23 cellular contexts compared by ENCODE assay signal in the genomic region with DNA sequence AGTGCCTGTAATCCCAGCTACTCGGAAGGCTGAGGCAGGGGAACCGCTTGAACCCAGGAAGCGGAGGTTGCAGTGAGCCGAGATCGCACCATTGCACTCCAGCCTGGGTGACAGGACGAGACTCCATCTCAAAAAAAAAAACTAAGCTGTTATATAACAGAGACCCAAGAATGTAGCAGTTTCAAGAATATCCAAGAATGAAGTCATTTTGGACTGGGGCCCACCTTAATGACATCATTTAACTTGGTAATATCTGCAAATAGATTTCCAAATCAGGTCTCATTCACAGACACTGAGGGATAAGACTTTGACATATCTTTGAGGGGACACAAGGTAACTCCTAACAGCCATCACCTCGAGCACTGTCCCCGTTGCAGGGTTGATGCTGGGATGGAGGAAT. TPM values are rescaled to one million over a fixed set of nuclear protein-coding genes. Genes with fewer than 3 reads are reported as not detected.
DNase-seq lines count a peak whose midpoint lies in the region; ATAC-seq and TF ChIP-seq lines count a peak whose summit lies in the region.
"Had no signal": no experiment of that assay in that cellular context is flagged by ENCODE, and none has a peak within 500 bp of the region (broad histone marks: within the 10 kb centered on the region; RNA-seq: fewer than 3 reads in every experiment).

No MANE protein-coding gene starts in this region.

- H3K9me3 ChIP-seq in osteoblast (ENCODE audit: low read depth, low read length), result no peaks in the 10 kb centered on the region
- no peaks in the 10 kb centered on the region for H3K9me3 ChIP-seq in Karpas-422 (ENCODE audit: low read length)
- H3K9me3 ChIP-seq: breast epithelium, gastrocnemius medialis, neutrophil, psoas muscle had no signal

- peaks cover 6% of the 10 kb centered on the region for H3K79me2 ChIP-seq in osteoblast (ENCODE audit: insufficient read depth, low read length)
- H3K79me2 ChIP-seq in Karpas-422 (ENCODE audit: low read length), result no peaks in the 10 kb centered on the region

- H3K4me3 ChIP-seq in osteoblast (ENCODE audit: insufficient read depth, low read length), result no peak overlapping the region
- H3K4me3 ChIP-seq in Karpas-422 (ENCODE audit: low read length), result no peak overlapping the region
- H3K4me3 ChIP-seq: breast epithelium, gastrocnemius medialis, lung, psoas muscle, SK-N-MC, skin epidermis had no signal

- DNase-seq in AG20443 (ENCODE audit: low spot score) (peak; percentile 56), M059J (ENCODE audit: low read depth) (peak; percentile 60), osteoblast (ENCODE audit: insufficient read length, low spot score, missing footprints) (peak; percentile 52), Karpas-422 (no peak), KG1 (lab: John Stamatoyannopoulos, UW) (no peak)
- DNase-seq in stimulated activated naive CD8-positive, alpha-beta T cell treated with anti-CD3 and anti-CD28 coated beads, Interleukin-15, amount 100 ng/mL, for 72 hours, result no peak
- DNase-seq in activated CD8-positive, alpha-beta memory T cell treated with anti-CD3 and anti-CD28 coated beads for 24 hours, result no peak
- DNase-seq: activated CD8-positive, alpha-beta memory T cell treated with anti-CD3 and anti-CD28 coated beads, Interleukin-2, amount 50 U/mL, for 4 hours; DMS79; gastrocnemius medialis; kidney; NCI-H526; psoas muscle; stimulated activated CD4-positive, alpha-beta T cell treated with anti-CD3 and anti-CD28 coated beads, Interleukin-2, amount 100 ng/mL, for 24 hours had no signal

- peaks cover 28% of the 10 kb centered on the region for H3K4me1 ChIP-seq in osteoblast (ENCODE audit: insufficient read depth, low read length)
- peaks cover 27% of the 10 kb centered on the region for H3K4me1 ChIP-seq in Karpas-422 (ENCODE audit: low read length)

- no peak overlapping the region for H3K9ac ChIP-seq in Karpas-422 (ENCODE audit: low read length)

- H2AFZ ChIP-seq in osteoblast (ENCODE audit: low read length), result peak overlapping the region; percentile 65
- no peak overlapping the region for H2AFZ ChIP-seq in Karpas-422 (ENCODE audit: low read length)

- no peak for TF ChIP-seq CTCF in osteoblast (IDR thresholded peaks at IDR 0.05; ENCODE audit: extremely low read depth, low read depth, low read length)

- H3K36me3 Mint-ChIP-seq in dendritic cell treated with granulocyte-macrophage colony-stimulating factor and Interleukin-4, amounts not matched to agents 40 ng/mL and 50 ng/mL, for 4 days (ENCODE audit: low read depth), result no peaks in the 10 kb centered on the region
- H3K36me3 Mint-ChIP-seq: activated naive CD8-positive, alpha-beta T cell had no signal

- peak overlapping the region; percentile 45 for H3K27ac Mint-ChIP-seq in dendritic cell treated with granulocyte-macrophage colony-stimulating factor and Interleukin-4, amounts not matched to agents 40 ng/mL and 50 ng/mL, for 4 days
- no peak overlapping the region for H3K27ac Mint-ChIP-seq in stimulated activated naive CD8-positive, alpha-beta T cell treated with anti-CD3 and anti-CD28 coated beads, Interleukin-15, amount 100 ng/mL, for 72 hours
- H3K27ac Mint-ChIP-seq: activated naive CD8-positive, alpha-beta T cell; activated T-helper 2 cell treated with anti-CD3 and anti-CD28 coated beads, Interferon-gamma antibody, Interleukin-2, Interleukin-4, amounts not matched to agents 10 μg/mL and 5 μg/mL and 100 μg/mL, durations not matched to agents 14 hours and 24 hours and 36 hours; stimulated activated effector memory CD8-positive, alpha-beta T cell treated with anti-CD3 and anti-CD28 coated beads, Interleukin-12 subunit alpha, Interleukin-12 subunit beta, amount 100 ng/mL, for 72 hours had no signal

- H3K4me2 ChIP-seq in osteoblast (ENCODE audit: insufficient read depth, low read length) (no peak overlapping the region), Karpas-422 (ENCODE audit: low read depth, low read length, poor library complexity, severe bottlenecking) (no peak overlapping the region)

- no peaks in the 10 kb centered on the region for H3K9me2 ChIP-seq in Karpas-422 (replicated peaks; ENCODE audit: insufficient read depth, low read length)

- H3K27me3 Mint-ChIP-seq in dendritic cell treated with granulocyte-macrophage colony-stimulating factor and Interleukin-4, amounts not matched to agents 40 ng/mL and 50 ng/mL, for 4 days, result no peaks in the 10 kb centered on the region
- no peaks in the 10 kb centered on the region for H3K27me3 Mint-ChIP-seq in stimulated activated naive CD8-positive, alpha-beta T cell treated with anti-CD3 and anti-CD28 coated beads, Interleukin-15, amount 100 ng/mL, for 72 hours

- no peaks in the 10 kb centered on the region for H3K9me3 Mint-ChIP-seq in dendritic cell treated with granulocyte-macrophage colony-stimulating factor and Interleukin-4, amounts not matched to agents 40 ng/mL and 50 ng/mL, for 4 days
- H3K9me3 Mint-ChIP-seq in stimulated activated naive CD8-positive, alpha-beta T cell treated with anti-CD3 and anti-CD28 coated beads, Interleukin-15, amount 100 ng/mL, for 72 hours, result no peaks in the 10 kb centered on the region
- H3K9me3 Mint-ChIP-seq: activated T-helper 2 cell treated with anti-CD3 and anti-CD28 coated beads, Interferon-gamma antibody, Interleukin-2, Interleukin-4, amounts not matched to agents 10 μg/mL and 5 μg/mL and 100 μg/mL, durations not matched to agents 14 hours and 24 hours and 36 hours; stimulated activated effector memory CD8-positive, alpha-beta T cell treated with anti-CD3 and anti-CD28 coated beads, Interleukin-12 subunit alpha, Interleukin-12 subunit beta, amount 100 ng/mL, for 72 hours had no signal

- H4K20me1 ChIP-seq in osteoblast (ENCODE audit: insufficient read depth, low read length) (no peaks in the 10 kb centered on the region), Karpas-422 (ENCODE audit: insufficient read depth, low read depth, low read length) (no peaks in the 10 kb centered on the region)

- no peak for ATAC-seq in stimulated activated naive CD8-positive, alpha-beta T cell treated with anti-CD3 and anti-CD28 coated beads, Interleukin-15, amount 100 ng/mL, for 72 hours
- ATAC-seq: gastrocnemius medialis; psoas muscle; stimulated activated effector memory CD8-positive, alpha-beta T cell treated with anti-CD3 and anti-CD28 coated beads, Interleukin-12 subunit alpha, Interleukin-12 subunit beta, amount 100 ng/mL, for 72 hours had no signal

- intact Hi-C loops in dendritic cell treated with granulocyte-macrophage colony-stimulating factor and Interleukin-4, amounts not matched to agents 40 ng/mL and 50 ng/mL, for 4 days (cut with micrococcal nuclease), result no loop called here

- H3K27ac ChIP-seq in osteoblast (ENCODE audit: low read depth, low read length), result no peak overlapping the region
- no peak overlapping the region for H3K27ac ChIP-seq in Karpas-422 (ENCODE audit: low read length)
- H3K27ac ChIP-seq: breast epithelium, gastrocnemius medialis, neutrophil, psoas muscle, SK-N-MC, skin epidermis had no signal

- no peaks in the 10 kb centered on the region for H3K36me3 ChIP-seq in osteoblast (ENCODE audit: insufficient read depth, low read length)
- H3K36me3 ChIP-seq in Karpas-422 (ENCODE audit: insufficient read depth, low read length), result no peaks in the 10 kb centered on the region
- H3K36me3 ChIP-seq: breast epithelium, gastrocnemius medialis, neutrophil had no signal

- H3K4me1 Mint-ChIP-seq in dendritic cell treated with granulocyte-macrophage colony-stimulating factor and Interleukin-4, amounts not matched to agents 40 ng/mL and 50 ng/mL, for 4 days (ENCODE audit: low read depth), result peaks cover 27% of the 10 kb centered on the region
- peaks cover 28% of the 10 kb centered on the region for H3K4me1 Mint-ChIP-seq in stimulated activated naive CD8-positive, alpha-beta T cell treated with anti-CD3 and anti-CD28 coated beads, Interleukin-15, amount 100 ng/mL, for 72 hours

- H3K4me3 Mint-ChIP-seq in dendritic cell treated with granulocyte-macrophage colony-stimulating factor and Interleukin-4, amounts not matched to agents 40 ng/mL and 50 ng/mL, for 4 days, result no peak overlapping the region
- no peak overlapping the region for H3K4me3 Mint-ChIP-seq in stimulated activated naive CD8-positive, alpha-beta T cell treated with anti-CD3 and anti-CD28 coated beads, Interleukin-15, amount 100 ng/mL, for 72 hours
- H3K4me3 Mint-ChIP-seq: activated naive CD8-positive, alpha-beta T cell; stimulated activated effector memory CD8-positive, alpha-beta T cell treated with anti-CD3 and anti-CD28 coated beads, Interleukin-12 subunit alpha, Interleukin-12 subunit beta, amount 100 ng/mL, for 72 hours had no signal

- H3K27me3 ChIP-seq in osteoblast (ENCODE audit: insufficient read depth, low read length) (peaks cover 2% of the 10 kb centered on the region), Karpas-422 (ENCODE audit: low read length) (no peaks in the 10 kb centered on the region)
- H3K27me3 ChIP-seq: breast epithelium, gastrocnemius medialis, neutrophil had no signal

RNA-seq across cellular contexts. Expression of gene MRI1, which starts 36.5 kb away (rescaled TPM):
- total RNA-seq in M059J (2014; rRNA removed; shearing (Covaris generic)), result 51.5 and 71.3 TPM in 2 replicates
- total RNA-seq in osteoblast, result 33.7 and 35.4 TPM in 2 replicates
- 33.4 and 78.9 TPM in 2 replicates for total RNA-seq in Karpas-422 (2014; rRNA removed; shearing (Covaris generic); ENCODE audit: low replicate concordance)

RNA-seq across cellular contexts. Expression of gene C19orf53, which starts 46.5 kb away (rescaled TPM):
- 213 and 349 TPM in 2 replicates for total RNA-seq in M059J (2014; rRNA removed; shearing (Covaris generic))
- total RNA-seq in osteoblast, result 33.3 and 34.8 TPM in 2 replicates
- total RNA-seq in Karpas-422 (2014; rRNA removed; shearing (Covaris generic); ENCODE audit: low replicate concordance), result 117 and 158 TPM in 2 replicates

Comparison
In these comparisons a context has a peak if more than half of its experiments do, and no peak if none do; other contexts are left out.
1. DNase-seq: peak in AG20443 (single experiment), M059J (single experiment) and osteoblast (single experiment); none in stimulated activated naive CD8-positive, alpha-beta T cell treated with anti-CD3 and anti-CD28 coated beads, Interleukin-15, amount 100 ng/mL, for 72 hours (0 of 2), Karpas-422 (single experiment), activated CD8-positive, alpha-beta memory T cell treated with anti-CD3 and anti-CD28 coated beads for 24 hours (single experiment) and KG1 (single experiment).